Comparison of ENCODE assay signal across 1 cellular context in genomic region chr2:65315042-65315441, GRCh38.
TF ChIP-seq lines count a peak whose summit lies in the region.

No MANE protein-coding gene starts in this region.

TF ChIP-seq in K562, 482 proteins besides CTCF, POLR2A, EP300 and RAD21 (continued from another document):
- TF ChIP-seq TRIM25 (IDR thresholded peaks at IDR 0.05; ENCODE audit: borderline replicate concordance), result no peak
- no peak for TF ChIP-seq CUX1 (CRISPR knock-in tag; IDR thresholded peaks at IDR 0.05)
- no peak for TF ChIP-seq ATF6 (CRISPR knock-in tag; IDR thresholded peaks at IDR 0.05)
- TF ChIP-seq ZNF197 (CRISPR knock-in tag; IDR thresholded peaks at IDR 0.05; ENCODE audit: low read depth), result no peak
- TF ChIP-seq KLF16 (IDR thresholded peaks at IDR 0.05), result no peak
- no peak for TF ChIP-seq SUPT5H (IDR thresholded peaks at IDR 0.05)
- TF ChIP-seq ESRRB (CRISPR knock-in tag; IDR thresholded peaks at IDR 0.05; ENCODE audit: borderline replicate concordance), result no peak
